14 cellular contexts compared by ENCODE assay signal in the genomic region with DNA sequence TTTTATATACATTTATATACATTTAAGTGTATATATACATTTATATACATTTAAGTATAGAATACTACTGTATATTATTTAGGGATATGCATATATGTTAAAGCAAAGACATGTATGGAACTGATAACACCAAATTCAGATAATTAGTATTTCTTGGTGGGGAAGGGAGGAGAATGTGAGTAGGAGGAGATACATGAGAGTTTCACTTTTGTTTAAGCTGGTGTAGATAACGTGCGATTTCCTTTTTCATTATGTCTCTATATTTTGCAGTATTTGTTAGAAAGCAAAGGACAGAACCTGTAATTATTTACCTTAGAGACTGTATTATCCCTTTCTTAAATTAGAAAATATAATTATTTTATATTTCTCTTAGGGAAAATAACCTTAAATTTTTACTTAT.
A peak's percentile ranks its signal among the peaks of the same experiment; 100 is the strongest.
DNase-seq lines count a peak whose midpoint lies in the region; ATAC-seq and TF ChIP-seq lines count a peak whose summit lies in the region.
"Had no signal": no experiment of that assay in that cellular context is flagged by ENCODE, and none has a peak within 500 bp of the region (broad histone marks: within the 10 kb centered on the region; RNA-seq: fewer than 3 reads in every experiment).

No MANE protein-coding gene starts in this region.

- CTCF ChIA-PET in GM10248 (lab: Yijun Ruan, JAX) = interaction anchor here (1.0 to 3.2 kb wide), 5 partner anchors 12 to 274 kb away, joined by 3 to 21 read pairs (median 7); a partner anchor contains a TSS

- no peaks in the 10 kb centered on the region for H3K79me2 ChIP-seq in MM.1S (ENCODE audit: low read length)

- H2AFZ ChIP-seq in MM.1S (ENCODE audit: low read length) = no peak overlapping the region

- H3K9ac ChIP-seq in MM.1S (ENCODE audit: low read length) = no peak overlapping the region

- no peaks in the 10 kb centered on the region for H3K9me2 ChIP-seq in MM.1S (replicated peaks; ENCODE audit: insufficient read depth, low read length)

- H3K36me3 ChIP-seq in MM.1S (replicated peaks; ENCODE audit: insufficient read depth, low read length) = no peaks in the 10 kb centered on the region

- TF ChIP-seq CTCF in GM10248 (IDR thresholded peaks at IDR 0.05; ENCODE audit: control extremely low read depth, extremely low read depth, low read depth, missing control alignments) = no peak
- no peak for TF ChIP-seq CTCF in MM.1S (IDR thresholded peaks at IDR 0.05; ENCODE audit: low read length)

- ATAC-seq in GM18907 (IDR thresholded peaks at IDR 0.05; ENCODE audit: unreplicated experiment) (peak; percentile 71), HG02610 (IDR thresholded peaks at IDR 0.05; ENCODE audit: unreplicated experiment) (peak; percentile 81), GM21447 (IDR thresholded peaks at IDR 0.05; ENCODE audit: unreplicated experiment) (no peak), HG03469 (IDR thresholded peaks at IDR 0.05; ENCODE audit: unreplicated experiment) (no peak)
- ATAC-seq: naive thymus-derived CD4-positive, alpha-beta T cell; sciatic nerve had no signal

- H3K27ac ChIP-seq in MM.1S (ENCODE audit: low read length) = no peak overlapping the region
- H3K27ac ChIP-seq: stomach had no signal

- H4K20me1 ChIP-seq in MM.1S (ENCODE audit: insufficient read depth, low read length) = no peaks in the 10 kb centered on the region

- no peaks in the 10 kb centered on the region for H3F3A ChIP-seq in MM.1S (ENCODE audit: insufficient read depth, low read length)

- no peak overlapping the region for H3K4me2 ChIP-seq in MM.1S (ENCODE audit: low read depth, low read length)

- POLR2A ChIA-PET in GM10248 (lab: Yijun Ruan, JAX) = no interaction called here

- H3K4me3 ChIP-seq in MM.1S (ENCODE audit: low read length) = no peak overlapping the region
- H3K4me3 ChIP-seq: HAP-1, stomach had no signal

- H3K9me3 ChIP-seq in MM.1S (replicated peaks; ENCODE audit: insufficient read depth, low read length) = no peaks in the 10 kb centered on the region
- H3K9me3 ChIP-seq: HAP-1, stomach had no signal

- peaks cover 7% of the 10 kb centered on the region; the same call in 1 of the 2 replicates for H3K4me1 ChIP-seq in MM.1S (ENCODE audit: low read length)

- no peaks in the 10 kb centered on the region for H3K27me3 ChIP-seq in MM.1S (replicated peaks; ENCODE audit: insufficient read depth, low read length)
- H3K27me3 ChIP-seq: stomach had no signal

- DNase-seq in GM10248 (ENCODE audit: extremely low spot score) = peak; percentile 49
- peak; percentile 30 for DNase-seq in MM.1S
- no peak for DNase-seq in anterior cingulate cortex (lab: John Stamatoyannopoulos, UW)
- DNase-seq in CD1c-positive myeloid dendritic cell (ENCODE audit: extremely low spot score) = no peak
- DNase-seq: activated CD4-positive, CD25-positive, alpha-beta regulatory T cell treated with anti-CD3 and anti-CD28 coated beads, Interleukin-2, amount 50 U/mL, for 72 hours; DMS53; naive thymus-derived CD4-positive, alpha-beta T cell; stomach had no signal

Comparison
In these comparisons a context has a peak if more than half of its experiments do, and no peak if none do; other contexts are left out.
1. DNase-seq: peak in GM10248 (single experiment) and MM.1S (single experiment); none in anterior cingulate cortex (0 of 58) and CD1c-positive myeloid dendritic cell (single experiment).
2. ATAC-seq: peak in GM18907 (single experiment) and HG02610 (single experiment); none in GM21447 (single experiment) and HG03469 (single experiment).